ENCODE assay signal across 8 cellular contexts in the genomic region with DNA sequence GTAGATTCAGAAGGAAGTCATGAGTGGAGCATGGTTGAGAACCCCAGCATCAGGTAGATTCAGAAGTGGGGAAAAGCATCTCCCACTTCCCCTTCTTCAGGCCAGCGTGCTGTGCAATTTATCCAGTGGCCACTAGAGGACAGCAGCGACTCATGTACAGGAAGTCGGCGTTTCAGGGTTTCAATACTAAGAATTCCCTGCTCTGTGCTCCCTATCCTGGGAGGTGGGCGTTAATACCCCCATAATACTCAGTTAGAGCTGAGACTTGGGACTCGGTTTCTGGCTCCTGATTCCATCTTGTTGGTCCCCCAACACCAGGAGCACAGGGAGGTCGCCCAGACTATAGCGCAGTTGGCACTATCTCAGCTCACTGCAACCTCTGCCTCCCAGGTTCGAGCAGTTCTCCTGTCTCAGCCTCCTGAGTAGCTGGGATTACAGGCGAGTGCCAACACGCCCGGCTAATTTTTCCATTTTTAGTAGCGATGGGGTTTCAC.
DNase-seq lines count a peak whose midpoint lies in the region; ATAC-seq and TF ChIP-seq lines count a peak whose summit lies in the region.

No MANE protein-coding gene starts in this region.

- no peaks in the 10 kb centered on the region for H3K27me3 ChIP-seq in colonic mucosa

- intact Hi-C loops in activated CD4-positive, alpha-beta T cell treated with anti-CD3 and anti-CD28 coated beads for 36 hours (cut with DNase I, micrococcal nuclease): loop anchor here (1.0 kb wide), 4 partner anchors 28 to 291 kb away; no protein-coding TSS in a partner anchor
- intact Hi-C loops in colonic mucosa (cut with DNase I): loop anchor here (5.0 kb wide), 1 partner anchor 290 kb away; no protein-coding TSS in a partner anchor

- H3K27ac Mint-ChIP-seq in HFFc6: no peak overlapping the region
- no peak overlapping the region for H3K27ac Mint-ChIP-seq in activated CD4-positive, alpha-beta T cell treated with anti-CD3 and anti-CD28 coated beads for 36 hours

- H3K4me1 ChIP-seq in colonic mucosa: no peaks in the 10 kb centered on the region

- ATAC-seq in activated CD4-positive, alpha-beta T cell treated with anti-CD3 and anti-CD28 coated beads for 36 hours: peak; percentile 69
- ATAC-seq in HG03039 (IDR thresholded peaks at IDR 0.05; ENCODE audit: unreplicated experiment): no peak

- H3K36me3 ChIP-seq in colonic mucosa: no peaks in the 10 kb centered on the region

- no peak overlapping the region for H3K4me3 Mint-ChIP-seq in HFFc6
- no peak overlapping the region for H3K4me3 Mint-ChIP-seq in activated CD4-positive, alpha-beta T cell treated with anti-CD3 and anti-CD28 coated beads for 36 hours

- H3K4me1 Mint-ChIP-seq in HFFc6 (ENCODE audit: low read depth): peaks cover 4% of the 10 kb centered on the region; the same call in 1 of the 2 replicates
- H3K4me1 Mint-ChIP-seq in activated CD4-positive, alpha-beta T cell treated with anti-CD3 and anti-CD28 coated beads for 36 hours: peaks cover 17% of the 10 kb centered on the region

- no peak overlapping the region for H3K27ac ChIP-seq in colonic mucosa

- no peaks in the 10 kb centered on the region for H3K9me3 ChIP-seq in colonic mucosa

- no peak overlapping the region for H3K4me3 ChIP-seq in colonic mucosa

- H3K36me3 Mint-ChIP-seq in HFFc6 (ENCODE audit: low read depth): no peaks in the 10 kb centered on the region
- no peaks in the 10 kb centered on the region for H3K36me3 Mint-ChIP-seq in activated CD4-positive, alpha-beta T cell treated with anti-CD3 and anti-CD28 coated beads for 36 hours (ENCODE audit: low read depth)

- peak; percentile 33 for DNase-seq in DMS153 treated with DMSO at 0.1 percent for 48 hours (lab: John Stamatoyannopoulos, UW; ENCODE audit: unreplicated experiment)
- peak; percentile 41 for DNase-seq in HFFc6
- DNase-seq in NCI-H2227 (lab: John Stamatoyannopoulos, UW; ENCODE audit: unreplicated experiment): peak; percentile 86
- peak; percentile 84 for DNase-seq in activated CD4-positive, alpha-beta T cell treated with anti-CD3 and anti-CD28 coated beads for 36 hours
- peak; percentile 75 for DNase-seq in colonic mucosa
- DNase-seq in lung microvascular endothelial cell (ENCODE audit: low read depth in 2 of 2): peak; percentile 69 to 75
- DNase-seq in stimulated activated CD4-positive, alpha-beta T cell treated with anti-CD3 and anti-CD28 coated beads, TNF-alpha, amount 100 ng/mL, for 48 hours (ENCODE audit: low read depth in 3 of 3): peak; percentile 31 to 57 (median 57)

- CTCF ChIA-PET in activated CD4-positive, alpha-beta T cell treated with anti-CD3 and anti-CD28 coated beads for 36 hours (lab: Charles Lee): interaction anchor here (0.5 to 2.5 kb wide), 24 partner anchors 8 to 325 kb away, joined by 3 to 22 read pairs (median 5); no protein-coding TSS in a partner anchor

- H3K9me3 Mint-ChIP-seq in HFFc6: no peaks in the 10 kb centered on the region
- H3K9me3 Mint-ChIP-seq in activated CD4-positive, alpha-beta T cell treated with anti-CD3 and anti-CD28 coated beads for 36 hours (ENCODE audit: low read depth): no peaks in the 10 kb centered on the region

- POLR2A ChIA-PET in activated CD4-positive, alpha-beta T cell treated with anti-CD3 and anti-CD28 coated beads for 36 hours (lab: Charles Lee): no interaction called here

- no peak overlapping the region for H3K9ac ChIP-seq in colonic mucosa (ENCODE audit: low read depth in 2 of 2, low read length in 2 of 2)

- H3K27me3 Mint-ChIP-seq in HFFc6 (ENCODE audit: insufficient read depth): peaks cover 3% of the 10 kb centered on the region
- H3K27me3 Mint-ChIP-seq in activated CD4-positive, alpha-beta T cell treated with anti-CD3 and anti-CD28 coated beads for 36 hours: no peaks in the 10 kb centered on the region

- TF ChIP-seq CTCF in HFFc6 (IDR thresholded peaks at IDR 0.05) (peak; percentile 97), colonic mucosa (IDR thresholded peaks at IDR 0.05) (peak; percentile 99)

Comparison
In these comparisons a context has a peak if more than half of its experiments do, and no peak if none do; other contexts are left out.
1. DNase-seq: peak in every context shown above with its lines; median percentile 86 in NCI-H2227; 84 in activated CD4-positive, alpha-beta T cell treated with anti-CD3 and anti-CD28 coated beads for 36 hours; 75 in colonic mucosa; 72 in lung microvascular endothelial cell; 57 in stimulated activated CD4-positive, alpha-beta T cell treated with anti-CD3 and anti-CD28 coated beads, TNF-alpha, amount 100 ng/mL, for 48 hours; 41 in HFFc6; 33 in DMS153 treated with DMSO at 0.1 percent for 48 hours.